In the genomic region with DNA sequence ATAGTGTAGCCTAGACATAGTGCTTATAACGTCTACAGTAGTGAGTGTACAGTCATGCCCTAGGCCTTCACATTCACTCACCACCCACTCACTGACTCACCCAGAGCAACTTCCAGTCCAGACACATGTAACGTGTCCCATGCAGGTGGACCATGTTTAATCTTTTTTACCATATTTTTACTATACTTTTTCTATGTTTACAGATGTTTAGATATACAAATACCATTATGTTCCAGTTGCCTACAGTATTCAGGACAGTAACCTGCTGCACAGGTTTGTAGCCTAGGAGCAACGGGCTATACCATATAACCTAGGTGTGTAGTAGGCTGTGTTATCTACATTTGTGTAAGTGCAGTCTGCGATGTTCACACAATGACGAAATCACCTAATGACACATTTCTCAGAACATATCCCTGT, we compare ENCODE assay signal across 1 cellular context.
A peak's percentile ranks its signal among the peaks of the same experiment; 100 is the strongest.
TF ChIP-seq lines count a peak whose summit lies in the region.

No MANE protein-coding gene starts in this region.

TF ChIP-seq in HCT116, 20 proteins besides CTCF, POLR2A, EP300 and RAD21 (continued from another document):
- TF ChIP-seq TCF7L2 (IDR thresholded peaks at IDR 0.05; ENCODE audit: borderline replicate concordance, extremely low read depth, insufficient read depth, insufficient read length) (no peak), EZH2phosphoT487 (IDR thresholded peaks at IDR 0.05; ENCODE audit: borderline replicate concordance) (no peak), ZFX (IDR thresholded peaks at IDR 0.05) (no peak), POLR2AphosphoS5 (IDR thresholded peaks at IDR 0.05; ENCODE audit: low read depth, low read length) (peak; percentile 29; the same call in 1 of the 2 replicates), EZH2 (IDR thresholded peaks at IDR 0.05) (no peak), FOSL1 (IDR thresholded peaks at IDR 0.05; ENCODE audit: low read depth) (peak; percentile 91), ELF1 (IDR thresholded peaks at IDR 0.05; ENCODE audit: borderline replicate concordance, low read depth) (no peak), CEBPB (IDR thresholded peaks at IDR 0.05; ENCODE audit: low read depth) (peak; percentile 50)
- TF ChIP-seq, protein P1, sequence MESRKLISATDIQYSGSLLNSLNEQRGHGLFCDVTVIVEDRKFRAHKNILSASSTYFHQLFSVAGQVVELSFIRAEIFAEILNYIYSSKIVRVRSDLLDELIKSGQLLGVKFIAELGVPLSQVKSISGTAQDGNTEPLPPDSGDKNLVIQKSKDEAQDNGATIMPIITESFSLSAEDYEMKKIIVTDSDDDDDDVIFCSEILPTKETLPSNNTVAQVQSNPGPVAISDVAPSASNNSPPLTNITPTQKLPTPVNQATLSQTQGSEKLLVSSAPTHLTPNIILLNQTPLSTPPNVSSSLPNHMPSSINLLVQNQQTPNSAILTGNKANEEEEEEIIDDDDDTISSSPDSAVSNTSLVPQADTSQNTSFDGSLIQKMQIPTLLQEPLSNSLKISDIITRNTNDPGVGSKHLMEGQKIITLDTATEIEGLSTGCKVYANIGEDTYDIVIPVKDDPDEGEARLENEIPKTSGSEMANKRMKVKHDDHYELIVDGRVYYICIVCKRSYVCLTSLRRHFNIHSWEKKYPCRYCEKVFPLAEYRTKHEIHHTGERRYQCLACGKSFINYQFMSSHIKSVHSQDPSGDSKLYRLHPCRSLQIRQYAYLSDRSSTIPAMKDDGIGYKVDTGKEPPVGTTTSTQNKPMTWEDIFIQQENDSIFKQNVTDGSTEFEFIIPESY (IDR thresholded peaks at IDR 0.05; ENCODE audit: extremely low read depth, insufficient replicate concordance, low read length) = no peak
- TF ChIP-seq, protein P2, sequence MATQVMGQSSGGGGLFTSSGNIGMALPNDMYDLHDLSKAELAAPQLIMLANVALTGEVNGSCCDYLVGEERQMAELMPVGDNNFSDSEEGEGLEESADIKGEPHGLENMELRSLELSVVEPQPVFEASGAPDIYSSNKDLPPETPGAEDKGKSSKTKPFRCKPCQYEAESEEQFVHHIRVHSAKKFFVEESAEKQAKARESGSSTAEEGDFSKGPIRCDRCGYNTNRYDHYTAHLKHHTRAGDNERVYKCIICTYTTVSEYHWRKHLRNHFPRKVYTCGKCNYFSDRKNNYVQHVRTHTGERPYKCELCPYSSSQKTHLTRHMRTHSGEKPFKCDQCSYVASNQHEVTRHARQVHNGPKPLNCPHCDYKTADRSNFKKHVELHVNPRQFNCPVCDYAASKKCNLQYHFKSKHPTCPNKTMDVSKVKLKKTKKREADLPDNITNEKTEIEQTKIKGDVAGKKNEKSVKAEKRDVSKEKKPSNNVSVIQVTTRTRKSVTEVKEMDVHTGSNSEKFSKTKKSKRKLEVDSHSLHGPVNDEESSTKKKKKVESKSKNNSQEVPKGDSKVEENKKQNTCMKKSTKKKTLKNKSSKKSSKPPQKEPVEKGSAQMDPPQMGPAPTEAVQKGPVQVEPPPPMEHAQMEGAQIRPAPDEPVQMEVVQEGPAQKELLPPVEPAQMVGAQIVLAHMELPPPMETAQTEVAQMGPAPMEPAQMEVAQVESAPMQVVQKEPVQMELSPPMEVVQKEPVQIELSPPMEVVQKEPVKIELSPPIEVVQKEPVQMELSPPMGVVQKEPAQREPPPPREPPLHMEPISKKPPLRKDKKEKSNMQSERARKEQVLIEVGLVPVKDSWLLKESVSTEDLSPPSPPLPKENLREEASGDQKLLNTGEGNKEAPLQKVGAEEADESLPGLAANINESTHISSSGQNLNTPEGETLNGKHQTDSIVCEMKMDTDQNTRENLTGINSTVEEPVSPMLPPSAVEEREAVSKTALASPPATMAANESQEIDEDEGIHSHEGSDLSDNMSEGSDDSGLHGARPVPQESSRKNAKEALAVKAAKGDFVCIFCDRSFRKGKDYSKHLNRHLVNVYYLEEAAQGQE (IDR thresholded peaks at IDR 0.05; ENCODE audit: low read depth) = no peak
- TF ChIP-seq, protein P3, sequence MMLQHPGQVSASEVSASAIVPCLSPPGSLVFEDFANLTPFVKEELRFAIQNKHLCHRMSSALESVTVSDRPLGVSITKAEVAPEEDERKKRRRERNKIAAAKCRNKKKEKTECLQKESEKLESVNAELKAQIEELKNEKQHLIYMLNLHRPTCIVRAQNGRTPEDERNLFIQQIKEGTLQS (IDR thresholded peaks at IDR 0.05) = 0 out of 2 replicates have a peak, but pooled peaks have one; percentile 35
- TF ChIP-seq, protein P4, sequence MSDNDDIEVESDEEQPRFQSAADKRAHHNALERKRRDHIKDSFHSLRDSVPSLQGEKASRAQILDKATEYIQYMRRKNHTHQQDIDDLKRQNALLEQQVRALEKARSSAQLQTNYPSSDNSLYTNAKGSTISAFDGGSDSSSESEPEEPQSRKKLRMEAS (IDR thresholded peaks at IDR 0.05) = peak; percentile 75
TF ChIP-seq in HCT116: peak in this region for 10.
